Comparison of ENCODE assay signal across 13 cellular contexts in the genomic region with DNA sequence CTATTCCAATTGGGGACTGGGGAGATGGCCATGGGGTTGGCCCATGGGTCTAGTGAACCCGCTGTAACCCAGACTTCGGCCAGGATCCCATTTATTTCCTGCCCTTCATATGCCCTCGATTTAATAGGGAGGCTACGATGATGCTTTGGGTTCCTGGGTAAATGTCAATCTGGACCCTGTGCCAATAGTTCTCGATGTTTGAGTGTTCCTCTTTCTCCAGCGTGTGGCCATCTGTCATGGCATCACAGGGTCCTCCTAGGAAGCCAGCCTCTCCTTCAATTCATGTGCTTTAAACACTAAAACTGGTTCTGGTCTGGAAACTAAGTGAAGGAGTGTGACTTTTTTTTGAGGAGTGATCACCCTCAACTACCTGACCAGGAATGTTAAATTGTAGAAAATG. TPM values are rescaled to one million over a fixed set of nuclear protein-coding genes. Genes with fewer than 3 reads are reported as not detected.
A peak's percentile ranks its signal among the peaks of the same experiment; 100 is the strongest.
DNase-seq lines count a peak whose midpoint lies in the region; TF ChIP-seq lines count a peak whose summit lies in the region.
"Had no signal": no experiment of that assay in that cellular context is flagged by ENCODE, and none has a peak within 500 bp of the region (broad histone marks: within the 10 kb centered on the region; RNA-seq: fewer than 3 reads in every experiment).

No MANE protein-coding gene starts in this region.

- in situ Hi-C loops in G401 (cut with HindIII; ENCODE audit: low sequenced_read_pairs): no loop called here

- no peaks in the 10 kb centered on the region for H3K36me3 Mint-ChIP-seq in progenitor cell of endocrine pancreas (ENCODE audit: insufficient read depth)
- H3K36me3 Mint-ChIP-seq: CD8-positive, alpha-beta T cell had no signal

- no peaks in the 10 kb centered on the region for H3K4me1 Mint-ChIP-seq in progenitor cell of endocrine pancreas (ENCODE audit: low read depth)
- H3K4me1 Mint-ChIP-seq: B cell had no signal

- DNase-seq in DMS 273 (lab: John Stamatoyannopoulos, UW; ENCODE audit: unreplicated experiment): peak; percentile 28
- DNase-seq in DMS 273 treated with DMSO at 0.1 percent for 48 hours (lab: John Stamatoyannopoulos, UW): no peak
- DNase-seq in G401 (ENCODE audit: low spot score): peak; percentile 81
- DNase-seq in cerebellar cortex (ENCODE audit: low spot score): peak; percentile 74
- no peak for DNase-seq in progenitor cell of endocrine pancreas (ENCODE audit: low spot score, unreplicated experiment)
- DNase-seq: AML-193; Caco-2; Calu3; CD4-positive, alpha-beta T cell; CD8-positive, alpha-beta T cell; DMS79 treated with DMSO at 0.1 percent for 48 hours; GDM1 had no signal

- H3K27ac Mint-ChIP-seq in progenitor cell of endocrine pancreas: no peak overlapping the region
- H3K27ac Mint-ChIP-seq: B cell; CD4-positive, alpha-beta T cell; CD8-positive, alpha-beta T cell had no signal

- peaks cover 12% of the 10 kb centered on the region for H3K27me3 Mint-ChIP-seq in progenitor cell of endocrine pancreas

- TF ChIP-seq CTCF in progenitor cell of endocrine pancreas (IDR thresholded peaks at IDR 0.05; ENCODE audit: unreplicated experiment): no peak

- no peak overlapping the region for H3K4me3 Mint-ChIP-seq in progenitor cell of endocrine pancreas (ENCODE audit: low read depth)
- H3K4me3 Mint-ChIP-seq: B cell; CD4-positive, alpha-beta T cell; CD8-positive, alpha-beta T cell had no signal

- no peaks in the 10 kb centered on the region for H3K9me3 Mint-ChIP-seq in progenitor cell of endocrine pancreas (ENCODE audit: low read depth)
- H3K9me3 Mint-ChIP-seq: CD4-positive, alpha-beta T cell; CD8-positive, alpha-beta T cell had no signal

RNA-seq across cellular contexts. Expression of gene ELMO2, which starts 28.7 kb away (rescaled TPM):
- total RNA-seq in G401 (2014; rRNA removed; shearing (Covaris generic)): 18.7 and 45.5 TPM in 2 replicates
- 77.2 and 79.6 TPM in 2 replicates for total RNA-seq in progenitor cell of endocrine pancreas

Comparison
In these comparisons a context has a peak if more than half of its experiments do, and no peak if none do; other contexts are left out.
1. DNase-seq: peak in DMS 273 (single experiment), G401 (single experiment) and cerebellar cortex (single experiment); none in DMS 273 treated with DMSO at 0.1 percent for 48 hours (single experiment) and progenitor cell of endocrine pancreas (single experiment).